ENCODE assay signal across 9 cellular contexts in the genomic region with DNA sequence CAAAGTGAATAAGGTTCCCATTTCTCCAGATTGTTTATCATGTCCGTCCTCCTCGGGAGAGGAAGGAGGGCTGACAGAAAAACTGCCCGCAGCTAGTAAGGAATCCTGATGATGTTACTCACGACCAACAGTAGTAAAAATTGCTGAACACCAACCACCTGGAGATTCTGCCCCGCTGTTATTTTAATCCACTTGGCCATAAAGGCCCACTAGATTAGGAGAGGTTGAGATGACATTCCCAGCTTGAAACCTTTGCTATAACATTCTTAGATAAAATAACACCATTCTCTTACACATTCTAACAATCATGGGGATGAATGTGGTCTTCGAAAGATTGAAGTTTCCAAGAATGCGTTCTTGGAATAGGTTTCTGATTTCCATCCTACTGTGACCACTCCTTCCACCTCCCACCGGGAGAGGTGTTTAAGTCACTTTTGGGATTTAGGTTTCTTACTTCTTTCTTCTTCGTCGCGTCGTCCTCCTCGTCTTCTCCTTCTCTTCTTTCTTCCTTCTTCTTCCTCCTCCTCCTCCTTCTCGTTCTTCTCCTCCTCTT. TPM values are rescaled to one million over a fixed set of nuclear protein-coding genes. Genes with fewer than 3 reads are reported as not detected.
DNase-seq lines count a peak whose midpoint lies in the region; ATAC-seq and TF ChIP-seq lines count a peak whose summit lies in the region.
"Had no signal": no experiment of that assay in that cellular context is flagged by ENCODE, and none has a peak within 500 bp of the region (broad histone marks: within the 10 kb centered on the region; RNA-seq: fewer than 3 reads in every experiment).

No MANE protein-coding gene starts in this region.

- CTCF ChIA-PET in AG04449 (lab: Yijun Ruan, JAX), result interaction anchor here (1.1 kb wide), 1 partner anchor 9 kb away, joined by 3 read pairs; no protein-coding TSS in a partner anchor

- no peaks in the 10 kb centered on the region for H3K9me3 ChIP-seq in muscle layer of colon (ENCODE audit: low read length)

- peak overlapping the region; percentile 67 for H3K4me3 ChIP-seq in AG04449 (ENCODE audit: low read depth, low read length)
- H3K4me3 ChIP-seq in HFF-Myc (replicated peaks; ENCODE audit: low read depth, low read length), result peak overlapping the region; percentile 70
- H3K4me3 ChIP-seq in choroid plexus epithelial cell (ENCODE audit: low read depth, low read length), result peak overlapping the region; percentile 60
- peak overlapping the region; percentile 58 to 73 for H3K4me3 ChIP-seq in muscle layer of colon (ENCODE audit: low read depth in 1 of 2, low read length in 2 of 2)

- DNase-seq in AG04449 (ENCODE audit: low read depth, low spot score) (no peak), HFF-Myc (ENCODE audit: extremely low read depth, low read depth) (no peak), choroid plexus epithelial cell (ENCODE audit: low read depth) (peak; percentile 18), NCI-H187 (lab: John Stamatoyannopoulos, UW) (no peak), epidermal melanocyte (ENCODE audit: insufficient read length, low spot score) (no peak), G401 (ENCODE audit: low spot score) (no peak)
- DNase-seq: SW 1271 had no signal

- ATAC-seq in GM19328 (IDR thresholded peaks at IDR 0.05; ENCODE audit: unreplicated experiment), result no peak

- no peak for TF ChIP-seq CTCF in AG04449 (IDR thresholded peaks at IDR 0.05; ENCODE audit: insufficient read depth, low read length, missing control alignments)
- TF ChIP-seq CTCF in HFF-Myc (IDR thresholded peaks at IDR 0.05; ENCODE audit: low read depth, low read length, missing control alignments), result no peak
- no peak for TF ChIP-seq CTCF in choroid plexus epithelial cell (conservative IDR thresholded peaks at IDR 0.05; ENCODE audit: low read depth, low read length)

- peak overlapping the region; percentile 4 for H3K9ac ChIP-seq in muscle layer of colon (ENCODE audit: low read length)

- H3K27me3 ChIP-seq in muscle layer of colon (ENCODE audit: control insufficient read depth in 1 of 2, insufficient read depth in 2 of 2, low read length in 2 of 2), result peaks cover 0 to 8% of the 10 kb centered on the region in 2 donors

- in situ Hi-C loops in G401 (cut with HindIII; ENCODE audit: low sequenced_read_pairs), result no loop called here

- no peaks in the 10 kb centered on the region for H3K36me3 ChIP-seq in muscle layer of colon (ENCODE audit: insufficient read depth, low read length)

- POLR2A ChIA-PET in AG04449 (lab: Yijun Ruan, JAX), result no interaction called here

- peaks cover 15% of the 10 kb centered on the region for H3K4me1 ChIP-seq in muscle layer of colon (ENCODE audit: insufficient read depth, low read length)

- no peak overlapping the region for H3K27ac ChIP-seq in muscle layer of colon (ENCODE audit: low read depth, low read length)

RNA-seq across cellular contexts. Expression of gene CACHD1, which starts 1.9 kb away (rescaled TPM):
- total RNA-seq in G401 (2014; rRNA removed; shearing (Covaris generic)), result 0.18 and 0.31 TPM in 2 replicates
